ENCODE assay signal across 11 cellular contexts in the genomic region with DNA sequence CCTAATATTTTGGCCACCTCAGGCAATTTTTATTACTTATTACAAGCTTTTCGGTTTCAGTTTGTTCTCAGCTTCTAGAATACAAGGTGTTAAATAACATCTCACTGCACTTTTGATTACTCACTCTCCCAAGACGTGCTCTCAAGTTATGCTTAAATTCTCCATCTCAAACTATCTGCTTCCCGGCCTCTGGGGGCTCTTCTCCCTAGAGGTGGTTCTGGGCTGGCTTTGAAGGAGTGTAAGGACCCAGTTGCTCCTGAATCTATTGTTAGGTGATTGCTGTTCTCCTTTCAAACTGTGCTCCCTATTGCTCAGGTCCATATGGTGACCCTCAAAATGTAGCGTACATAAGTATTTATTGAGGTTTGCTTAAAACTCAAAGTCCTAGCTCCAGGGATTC.
"Had no signal": no experiment of that assay in that cellular context is flagged by ENCODE, and none has a peak within 500 bp of the region (broad histone marks: within the 10 kb centered on the region; RNA-seq: fewer than 3 reads in every experiment).

No MANE protein-coding gene starts in this region.

- ATAC-seq: activated CD4-positive, alpha-beta T cell treated with anti-CD3 and anti-CD28 coated beads for 36 hours; sciatic nerve; stimulated activated memory B cell treated with anti-CD40 and anti-IgM and Interleukin-4, amounts not matched to agents 10 μg/mL and 1 μg/mL and 100 μg/mL, for 72 hours had no signal

- H3K9me3 ChIP-seq: esophagus muscularis mucosa, thoracic aorta, upper lobe of left lung had no signal

- H3K27me3 ChIP-seq: esophagus muscularis mucosa, upper lobe of left lung had no signal

- H3K27ac ChIP-seq: esophagus muscularis mucosa, thoracic aorta, upper lobe of left lung had no signal

- DNase-seq: activated CD4-positive, alpha-beta T cell treated with anti-CD3 and anti-CD28 coated beads for 36 hours; activated CD4-positive, alpha-beta T cell treated with anti-CD3 and anti-CD28 coated beads, Interleukin-2, amount 50 U/mL, for 48 hours; activated gamma-delta T cell treated with Interleukin-2 at 50 U/mL for 16 hours; effector CD8-positive, alpha-beta T cell; stimulated activated CD4-positive, alpha-beta T cell treated with anti-CD3 and anti-CD28 coated beads, Interleukin-4, amount 100 ng/mL, for 4 hours; upper lobe of left lung had no signal

- H3K4me1 ChIP-seq: esophagus muscularis mucosa, upper lobe of left lung had no signal

- H3K36me3 ChIP-seq: esophagus muscularis mucosa, thoracic aorta, upper lobe of left lung had no signal

- H3K4me3 ChIP-seq: esophagus muscularis mucosa, lung, thoracic aorta, upper lobe of left lung had no signal
